13 cellular contexts compared by ENCODE assay signal in genomic region chr5:90338712-90339372, GRCh38.
DNase-seq lines count a peak whose midpoint lies in the region; ATAC-seq and TF ChIP-seq lines count a peak whose summit lies in the region.
"Had no signal": no experiment of that assay in that cellular context is flagged by ENCODE, and none has a peak within 500 bp of the region (broad histone marks: within the 10 kb centered on the region; RNA-seq: fewer than 3 reads in every experiment).

No MANE protein-coding gene starts in this region.

- no peaks in the 10 kb centered on the region for H3K9me3 Mint-ChIP-seq in CD4-positive, alpha-beta T cell
- H3K9me3 Mint-ChIP-seq: nephron had no signal

- H3K27me3 ChIP-seq in CD4-positive, alpha-beta T cell (ENCODE audit: control insufficient read depth, insufficient read depth, low read length) = peaks cover 3% of the 10 kb centered on the region

- H3K27ac Mint-ChIP-seq in CD4-positive, alpha-beta T cell = no peak overlapping the region
- H3K27ac Mint-ChIP-seq: nephron had no signal

- DNase-seq in GM13976 (ENCODE audit: low spot score) (peak; percentile 26), DMS153 treated with DMSO at 0.1 percent for 48 hours (lab: John Stamatoyannopoulos, UW; ENCODE audit: unreplicated experiment) (no peak), H4 (ENCODE audit: low spot score) (no peak)
- no peak for DNase-seq in activated CD8-positive, alpha-beta memory T cell treated with anti-CD3 and anti-CD28 coated beads, Interleukin-2, amount 50 U/mL, for 48 hours
- DNase-seq in CD4-positive, alpha-beta T cell = no peak
- DNase-seq: effector memory CD4-positive, alpha-beta T cell; Karpas-422; trophoblast cell had no signal

- ATAC-seq in GM19372 (IDR thresholded peaks at IDR 0.05; ENCODE audit: low read depth, unreplicated experiment) (peak; percentile 86), HG02642 (IDR thresholded peaks at IDR 0.05; ENCODE audit: poor library complexity, unreplicated experiment) (peak; percentile 91), HG03354 (IDR thresholded peaks at IDR 0.05; ENCODE audit: poor library complexity, severe bottlenecking, unreplicated experiment) (peak; percentile 94)
- ATAC-seq in CD4-positive, alpha-beta T cell (ENCODE audit: poor library complexity) = no peak

- TF ChIP-seq CTCF in GM13976 (IDR thresholded peaks at IDR 0.05; ENCODE audit: borderline replicate concordance, control extremely low read depth, extremely low read depth, insufficient read depth, missing control alignments) = no peak
- TF ChIP-seq CTCF in CD4-positive, alpha-beta T cell (IDR thresholded peaks at IDR 0.05) = no peak

- no peaks in the 10 kb centered on the region for H3K9me3 ChIP-seq in CD4-positive, alpha-beta T cell (ENCODE audit: control insufficient read depth, low read length)
- H3K9me3 ChIP-seq: HAP-1 had no signal

- CTCF ChIA-PET in CD4-positive, alpha-beta T cell (lab: Charles Lee) = interaction anchor here (0.5 kb wide), 1 partner anchor 52 kb away, joined by 3 read pairs; no protein-coding TSS in a partner anchor

- intact Hi-C loops in CD4-positive, alpha-beta T cell (cut with DNase I, micrococcal nuclease) = no loop called here

- no peaks in the 10 kb centered on the region for H3K4me1 Mint-ChIP-seq in CD4-positive, alpha-beta T cell (ENCODE audit: low read depth)
- H3K4me1 Mint-ChIP-seq: nephron had no signal

- H3K36me3 Mint-ChIP-seq in CD4-positive, alpha-beta T cell (ENCODE audit: low read depth) = no peaks in the 10 kb centered on the region

- in situ Hi-C loops in GM13976 (cut with MboI; ENCODE audit: low sequenced_read_pairs, unreplicated experiment) = no loop called here

- H3K27ac ChIP-seq in CD4-positive, alpha-beta T cell (ENCODE audit: low read depth, low read length) = no peak overlapping the region

- POLR2A ChIA-PET in CD4-positive, alpha-beta T cell (lab: Charles Lee) = no interaction called here

- peaks cover 35% of the 10 kb centered on the region for H3K27me3 Mint-ChIP-seq in CD4-positive, alpha-beta T cell

- no peak overlapping the region for H3K4me3 Mint-ChIP-seq in CD4-positive, alpha-beta T cell
- H3K4me3 Mint-ChIP-seq: nephron had no signal
